8 cellular contexts compared by ENCODE assay signal in genomic region chr4:145937990-145938611, GRCh38. TPM values are rescaled to one million over a fixed set of nuclear protein-coding genes. Genes with fewer than 3 reads are reported as not detected.
DNase-seq lines count a peak whose midpoint lies in the region; ATAC-seq and TF ChIP-seq lines count a peak whose summit lies in the region.

No MANE protein-coding gene starts in this region.

- H3K4me3 ChIP-seq in CD8-positive, alpha-beta T cell (ENCODE audit: low read depth, low read length) = peak overlapping the region; percentile 91
- peak overlapping the region; percentile 67 for H3K4me3 ChIP-seq in HEK293 (ENCODE audit: low read depth, low read length)
- peak overlapping the region; percentile 89 for H3K4me3 ChIP-seq in left ventricle myocardium inferior

- intact Hi-C loops in CD8-positive, alpha-beta T cell (cut with DNase I, micrococcal nuclease) = loop anchor here (1.0 to 10.0 kb wide), 16 partner anchors 18 to 1747 kb away; partner anchors contain the start of genes LSM6 (in 2 of the 2), MMAA (in 2 of the 2), SLC10A7 (in 2 of the 2) and ABCE1 (in 1 of the 2)
- intact Hi-C loops in left ventricle myocardium inferior (cut with micrococcal nuclease) = no loop called here

- CTCF ChIA-PET in CD8-positive, alpha-beta T cell (lab: Charles Lee) = no interaction called here
- CTCF ChIA-PET in HEK293 (lab: Yijun Ruan, JAX) = interaction anchor here (0.7 kb wide), 1 partner anchor 310 kb away, joined by 6 read pairs; no protein-coding TSS in a partner anchor

- peak; percentile 57 for ATAC-seq in CD8-positive, alpha-beta T cell
- ATAC-seq in activated naive CD4-positive, alpha-beta T cell treated with anti-CD3 and anti-CD28 coated beads, Interleukin-2, amount 50 U/mL, for 72 hours = peak; percentile 39 to 53
- no peak for ATAC-seq in HG03342 (IDR thresholded peaks at IDR 0.05; ENCODE audit: unreplicated experiment)

- POLR2A ChIA-PET in CD8-positive, alpha-beta T cell (lab: Charles Lee) = interaction anchor here (0.6 to 1.3 kb wide), 6 partner anchors 21 to 1737 kb away, joined by 3 to 4 read pairs (median 3); no protein-coding TSS in a partner anchor
- POLR2A ChIA-PET in HEK293 (lab: Yijun Ruan, JAX) = no interaction called here

- H3K27me3 Mint-ChIP-seq in CD8-positive, alpha-beta T cell (ENCODE audit: low read depth) = no peaks in the 10 kb centered on the region

- peak; percentile 8 to 70 (median 48) for DNase-seq in CD8-positive, alpha-beta T cell
- peak; percentile 26 for DNase-seq in RPMI7951 (ENCODE audit: low read depth)
- DNase-seq in activated naive CD4-positive, alpha-beta T cell treated with anti-CD3 and anti-CD28 coated beads, Interleukin-2, amount 50 U/mL, for 72 hours (ENCODE audit: low spot score in 2 of 2) = peak; percentile 39 to 59
- DNase-seq in left ventricle myocardium inferior = no peak
- DNase-seq in putamen (ENCODE audit: low spot score) = peak; percentile 58
- DNase-seq in SHP77 treated with DMSO at 0.1 percent for 48 hours (lab: John Stamatoyannopoulos, UW) = no peak

- no peaks in the 10 kb centered on the region for H3K9me3 ChIP-seq in CD8-positive, alpha-beta T cell (ENCODE audit: low read length)
- H3K9me3 ChIP-seq in HEK293 (ENCODE audit: control insufficient read depth, insufficient read depth, low read depth, low read length) = no peaks in the 10 kb centered on the region
- no peaks in the 10 kb centered on the region for H3K9me3 ChIP-seq in left ventricle myocardium inferior (replicated peaks)

- H3K36me3 ChIP-seq in CD8-positive, alpha-beta T cell (ENCODE audit: insufficient read depth, low read length) = no peaks in the 10 kb centered on the region
- H3K36me3 ChIP-seq in HEK293 (ENCODE audit: control insufficient read depth in 2 of 2, insufficient read depth in 1 of 2, low read length in 2 of 2) (no peaks in the 10 kb centered on the region), left ventricle myocardium inferior (no peaks in the 10 kb centered on the region)

- H3K27ac ChIP-seq in CD8-positive, alpha-beta T cell (ENCODE audit: low read depth, low read length) = peak overlapping the region; percentile 72
- H3K27ac ChIP-seq in HEK293 (ENCODE audit: extremely low read depth, low read depth, low read length) (peak overlapping the region; percentile 98; the same call in 1 of the 2 replicates), left ventricle myocardium inferior (replicated peaks) (peak overlapping the region; percentile 99)

- H3K36me3 Mint-ChIP-seq in CD8-positive, alpha-beta T cell = peaks cover 14% of the 10 kb centered on the region
- peaks cover 19 to 21% of the 10 kb centered on the region in 2 donors for H3K36me3 Mint-ChIP-seq in activated naive CD4-positive, alpha-beta T cell treated with anti-CD3 and anti-CD28 coated beads, Interleukin-2, amount 50 U/mL, for 72 hours

- peaks cover 28% of the 10 kb centered on the region for H3K4me1 ChIP-seq in CD8-positive, alpha-beta T cell (ENCODE audit: insufficient read depth, low read length)
- H3K4me1 ChIP-seq in HEK293 (ENCODE audit: control insufficient read depth, insufficient read depth, low read length) = peaks cover 7% of the 10 kb centered on the region
- H3K4me1 ChIP-seq in left ventricle myocardium inferior = peaks cover 49% of the 10 kb centered on the region

- no peaks in the 10 kb centered on the region for H3K27me3 ChIP-seq in CD8-positive, alpha-beta T cell (ENCODE audit: insufficient read depth, low read length)
- H3K27me3 ChIP-seq in left ventricle myocardium inferior (ENCODE audit: low read depth) = no peaks in the 10 kb centered on the region

- H3K4me1 Mint-ChIP-seq in CD8-positive, alpha-beta T cell (ENCODE audit: low read depth) = peaks cover 38% of the 10 kb centered on the region

- no peak for TF ChIP-seq CTCF in CD8-positive, alpha-beta T cell (IDR thresholded peaks at IDR 0.05)
- TF ChIP-seq CTCF in HEK293 (tag by site-specific recombination; IDR thresholded peaks at IDR 0.05) = no peak
- no peak for TF ChIP-seq CTCF in left ventricle myocardium inferior (IDR thresholded peaks at IDR 0.05; ENCODE audit: borderline replicate concordance)

- H3K27ac Mint-ChIP-seq in CD8-positive, alpha-beta T cell = peak overlapping the region; percentile 96
- peak overlapping the region; percentile 93 to 97 for H3K27ac Mint-ChIP-seq in activated naive CD4-positive, alpha-beta T cell treated with anti-CD3 and anti-CD28 coated beads, Interleukin-2, amount 50 U/mL, for 72 hours

- H3K4me3 Mint-ChIP-seq in CD8-positive, alpha-beta T cell = peak overlapping the region; percentile 94

- no peaks in the 10 kb centered on the region for H3K9me3 Mint-ChIP-seq in CD8-positive, alpha-beta T cell
- H3K9me3 Mint-ChIP-seq in activated naive CD4-positive, alpha-beta T cell treated with anti-CD3 and anti-CD28 coated beads, Interleukin-2, amount 50 U/mL, for 72 hours = peaks cover 0 to 3% of the 10 kb centered on the region in 2 donors

TF ChIP-seq in HEK293, 187 proteins besides CTCF, POLR2A, EP300 and RAD21 (continues in another document):
- TF ChIP-seq, protein P1, sequence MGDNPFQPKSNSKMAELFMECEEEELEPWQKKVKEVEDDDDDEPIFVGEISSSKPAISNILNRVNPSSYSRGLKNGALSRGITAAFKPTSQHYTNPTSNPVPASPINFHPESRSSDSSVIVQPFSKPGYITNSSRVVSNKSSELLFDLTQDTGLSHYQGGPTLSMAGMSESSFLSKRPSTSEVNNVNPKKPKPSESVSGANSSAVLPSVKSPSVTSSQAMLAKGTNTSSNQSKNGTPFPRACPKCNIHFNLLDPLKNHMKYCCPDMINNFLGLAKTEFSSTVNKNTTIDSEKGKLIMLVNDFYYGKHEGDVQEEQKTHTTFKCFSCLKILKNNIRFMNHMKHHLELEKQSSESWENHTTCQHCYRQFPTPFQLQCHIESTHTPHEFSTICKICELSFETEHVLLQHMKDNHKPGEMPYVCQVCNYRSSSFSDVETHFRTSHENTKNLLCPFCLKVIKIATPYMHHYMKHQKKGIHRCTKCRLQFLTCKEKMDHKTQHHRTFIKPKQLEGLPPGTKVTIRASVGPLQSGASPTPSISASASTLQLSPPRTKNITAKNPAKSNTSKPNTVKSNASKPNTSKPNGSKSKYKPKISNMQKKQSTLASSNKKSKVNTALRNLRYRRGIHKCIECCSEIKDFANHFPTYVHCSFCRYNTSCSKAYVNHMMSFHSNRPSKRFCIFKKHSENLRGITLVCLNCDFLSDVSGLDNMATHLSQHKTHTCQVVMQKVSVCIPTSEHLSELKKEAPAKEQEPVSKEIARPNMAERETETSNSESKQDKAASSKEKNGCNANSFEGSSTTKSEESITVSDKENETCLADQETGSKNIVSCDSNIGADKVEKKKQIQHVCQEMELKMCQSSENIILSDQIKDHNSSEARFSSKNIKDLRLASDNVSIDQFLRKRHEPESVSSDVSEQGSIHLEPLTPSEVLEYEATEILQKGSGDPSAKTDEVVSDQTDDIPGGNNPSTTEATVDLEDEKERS (tag by site-specific recombination; IDR thresholded peaks at IDR 0.05) = no peak
- TF ChIP-seq TSHZ1 (tag by site-specific recombination; IDR thresholded peaks at IDR 0.05; ENCODE audit: borderline replicate concordance) (no peak), SP3 (tag by site-specific recombination; IDR thresholded peaks at IDR 0.05) (peak; percentile 53), ZNF416 (tag by site-specific recombination; IDR thresholded peaks at IDR 0.05) (no peak), ZNF202 (tag by site-specific recombination; IDR thresholded peaks at IDR 0.05; ENCODE audit: borderline replicate concordance) (no peak), ZNF610 (tag by site-specific recombination; IDR thresholded peaks at IDR 0.05; ENCODE audit: borderline replicate concordance) (no peak)
- TF ChIP-seq, protein P2, sequence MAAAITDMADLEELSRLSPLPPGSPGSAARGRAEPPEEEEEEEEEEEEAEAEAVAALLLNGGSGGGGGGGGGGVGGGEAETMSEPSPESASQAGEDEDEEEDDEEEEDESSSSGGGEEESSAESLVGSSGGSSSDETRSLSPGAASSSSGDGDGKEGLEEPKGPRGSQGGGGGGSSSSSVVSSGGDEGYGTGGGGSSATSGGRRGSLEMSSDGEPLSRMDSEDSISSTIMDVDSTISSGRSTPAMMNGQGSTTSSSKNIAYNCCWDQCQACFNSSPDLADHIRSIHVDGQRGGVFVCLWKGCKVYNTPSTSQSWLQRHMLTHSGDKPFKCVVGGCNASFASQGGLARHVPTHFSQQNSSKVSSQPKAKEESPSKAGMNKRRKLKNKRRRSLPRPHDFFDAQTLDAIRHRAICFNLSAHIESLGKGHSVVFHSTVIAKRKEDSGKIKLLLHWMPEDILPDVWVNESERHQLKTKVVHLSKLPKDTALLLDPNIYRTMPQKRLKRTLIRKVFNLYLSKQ (tag by site-specific recombination; IDR thresholded peaks at IDR 0.05; ENCODE audit: borderline replicate concordance) = no peak

RNA-seq across cellular contexts. Expression of gene ZNF827, which starts 0.5 kb away (rescaled TPM):
- total RNA-seq in CD8-positive, alpha-beta T cell = 10 to 100 TPM; 35.4 to 36.6 TPM
- total RNA-seq in RPMI7951 (2014; rRNA removed; shearing (Covaris generic)) = 6.5 TPM in 2 replicates
- 10 to 100 TPM; 20.0 to 26.9 TPM for total RNA-seq in activated naive CD4-positive, alpha-beta T cell treated with anti-CD3 and anti-CD28 coated beads, Interleukin-2, amount 50 U/mL, for 72 hours
- 19.0 TPM for total RNA-seq in left ventricle myocardium inferior

Comparison
In these comparisons a context has a peak if more than half of its experiments do, and no peak if none do; other contexts are left out.
1. DNase-seq: peak in CD8-positive, alpha-beta T cell (7 of 7), RPMI7951 (single experiment), activated naive CD4-positive, alpha-beta T cell treated with anti-CD3 and anti-CD28 coated beads, Interleukin-2, amount 50 U/mL, for 72 hours (2 of 2) and putamen (single experiment); none in left ventricle myocardium inferior (single experiment) and SHP77 treated with DMSO at 0.1 percent for 48 hours (single experiment).
2. Peak in every context shown above with its lines, with median percentiles within 50 percentile points of each other: H3K27ac ChIP-seq and H3K4me3 ChIP-seq.